ENCODE assay signal across 36 cellular contexts in genomic region chr9:112375361-112375760, GRCh38. TPM values are rescaled to one million over a fixed set of nuclear protein-coding genes. Genes with fewer than 3 reads are reported as not detected.
DNase-seq lines count a peak whose midpoint lies in the region; ATAC-seq, FAIRE-seq and TF ChIP-seq lines count a peak whose summit lies in the region.
"Had no signal": no experiment of that assay in that cellular context is flagged by ENCODE, and none has a peak within 500 bp of the region (broad histone marks: within the 10 kb centered on the region; RNA-seq: fewer than 3 reads in every experiment).

No MANE protein-coding gene starts in this region.

- DNase-seq in activated naive CD8-positive, alpha-beta T cell treated with anti-CD3 and anti-CD28 coated beads, Interleukin-2, amount 50 U/mL, for 24 hours = no peak
- no peak for DNase-seq in activated naive CD8-positive, alpha-beta T cell treated with anti-CD3 and anti-CD28 coated beads for 36 hours
- DNase-seq in HepG2 (ENCODE audit: low spot score) = no peak
- no peak for DNase-seq in right lobe of liver
- DNase-seq in endodermal cell = peak; percentile 14
- peak; percentile 70 for DNase-seq in osteocyte (ENCODE audit: extremely low spot score, unreplicated experiment)
- no peak for DNase-seq in AML-193 (lab: John Stamatoyannopoulos, UW)
- DNase-seq: 8988T; ACHN; BE2C; C1 segment of cervical spinal cord; Caco-2; Calu3; CD4-positive, alpha-beta memory T cell; CD4-positive, alpha-beta T cell; CD4-positive, CD25-positive, alpha-beta regulatory T cell; CD8-positive, alpha-beta memory T cell; CD8-positive, alpha-beta T cell; COR-L47; DMS 273 treated with DMSO at 0.1 percent for 48 hours; DMS153; DMS53; DMS79; DMS79 treated with DMSO at 0.1 percent for 48 hours; DND-41; EL had no signal

- H3K9me3 ChIP-seq in HepG2 (ENCODE audit: low read length) (0 out of 2 replicates have a peak, but pooled peaks cover under 1% of the 10 kb centered on the region), right lobe of liver (no peaks in the 10 kb centered on the region), endodermal cell (ENCODE audit: control insufficient read depth, low read length) (no peaks in the 10 kb centered on the region)
- H3K9me3 ChIP-seq: BE2C had no signal

- H3K9ac ChIP-seq in HepG2 (ENCODE audit: insufficient read depth, low read depth, low read length) (no peak overlapping the region), endodermal cell (ENCODE audit: extremely low read depth, low read length, poor library complexity, severe bottlenecking) (no peak overlapping the region)
- H3K9ac ChIP-seq: BLaER1; BLaER1 treated with 17β-estradiol and CSF1 and Interleukin-3, amounts not matched to agents 10 nM and 100 nM had no signal

- WGBS in HepG2 (ENCODE audit: low lambda C conversion rate) = 86% methylated on average over 4 of the region's 5 CpGs
- 89% methylated on average over 3 of the region's 5 CpGs for WGBS in right lobe of liver (ENCODE audit: insufficient coverage, low coverage, low lambda C conversion rate, missing lambda C conversion rate)
- 86 to 94% methylated on average over 3 to 5 of the region's 5 CpGs for WGBS in endodermal cell (ENCODE audit: insufficient coverage in 1 of 2, insufficient read length in 1 of 2), 2 experiments

- H3K36me3 ChIP-seq in HepG2 (replicated peaks in 1 of 2; ENCODE audit: control insufficient read depth in 1 of 2, insufficient read depth in 2 of 2, low read length in 2 of 2) (no peaks in the 10 kb centered on the region; a peak in 1 of 5 replicates), right lobe of liver (no peaks in the 10 kb centered on the region), endodermal cell (ENCODE audit: control insufficient read depth, insufficient read depth, low read length) (no peaks in the 10 kb centered on the region)
- H3K36me3 ChIP-seq: BE2C had no signal

- no peak overlapping the region for H3K4me3 Mint-ChIP-seq in activated naive CD8-positive, alpha-beta T cell treated with anti-CD3 and anti-CD28 coated beads, Interleukin-2, amount 50 U/mL, for 24 hours
- no peak overlapping the region for H3K4me3 Mint-ChIP-seq in activated naive CD8-positive, alpha-beta T cell treated with anti-CD3 and anti-CD28 coated beads for 36 hours
- H3K4me3 Mint-ChIP-seq in endodermal cell (no peak overlapping the region), osteocyte (ENCODE audit: unreplicated experiment) (no peak overlapping the region)
- H3K4me3 Mint-ChIP-seq: B cell; CD14-positive monocyte; CD4-positive, alpha-beta memory T cell; CD4-positive, alpha-beta T cell; CD4-positive, CD25-positive, alpha-beta regulatory T cell; CD8-positive, alpha-beta memory T cell; CD8-positive, alpha-beta T cell had no signal

- H3K27me3 ChIP-seq in HepG2 (ENCODE audit: control insufficient read depth in 1 of 2, insufficient read depth in 2 of 2, low read length in 2 of 2) (no peaks in the 10 kb centered on the region; a peak in 1 of 5 replicates), right lobe of liver (no peaks in the 10 kb centered on the region), endodermal cell (ENCODE audit: control insufficient read depth, insufficient read depth, low read length, poor library complexity, severe bottlenecking) (no peaks in the 10 kb centered on the region)
- H3K27me3 ChIP-seq: BE2C; BLaER1; BLaER1 treated with 17β-estradiol and CSF1 and Interleukin-3, amounts not matched to agents 10 nM and 100 nM had no signal

- peaks cover 28% of the 10 kb centered on the region for H3K4me1 Mint-ChIP-seq in activated naive CD8-positive, alpha-beta T cell treated with anti-CD3 and anti-CD28 coated beads, Interleukin-2, amount 50 U/mL, for 24 hours
- H3K4me1 Mint-ChIP-seq in activated naive CD8-positive, alpha-beta T cell treated with anti-CD3 and anti-CD28 coated beads for 36 hours = peaks cover 21% of the 10 kb centered on the region
- peaks cover 17% of the 10 kb centered on the region for H3K4me1 Mint-ChIP-seq in endodermal cell
- peaks cover 18% of the 10 kb centered on the region for H3K4me1 Mint-ChIP-seq in osteocyte (ENCODE audit: unreplicated experiment)

- ATAC-seq in activated naive CD8-positive, alpha-beta T cell treated with anti-CD3 and anti-CD28 coated beads, Interleukin-2, amount 50 U/mL, for 24 hours = no peak
- no peak for ATAC-seq in HepG2
- no peak for ATAC-seq in right lobe of liver
- ATAC-seq in GM21825 (IDR thresholded peaks at IDR 0.05; ENCODE audit: unreplicated experiment) = no peak
- ATAC-seq: A549; CD8-positive, alpha-beta T cell had no signal

- H3K4me2 ChIP-seq in HepG2 (ENCODE audit: low read depth, low read length) = peak overlapping the region; percentile 40
- H3K4me2 ChIP-seq: A549; BLaER1; BLaER1 treated with 17β-estradiol and CSF1 and Interleukin-3, amounts not matched to agents 10 nM and 100 nM had no signal

- H3K27me3 Mint-ChIP-seq in activated naive CD8-positive, alpha-beta T cell treated with anti-CD3 and anti-CD28 coated beads, Interleukin-2, amount 50 U/mL, for 24 hours = no peaks in the 10 kb centered on the region
- H3K27me3 Mint-ChIP-seq in activated naive CD8-positive, alpha-beta T cell treated with anti-CD3 and anti-CD28 coated beads for 36 hours = no peaks in the 10 kb centered on the region
- H3K27me3 Mint-ChIP-seq in endodermal cell (ENCODE audit: insufficient read depth) = no peaks in the 10 kb centered on the region
- no peaks in the 10 kb centered on the region for H3K27me3 Mint-ChIP-seq in osteocyte (ENCODE audit: unreplicated experiment)
- H3K27me3 Mint-ChIP-seq: B cell; CD4-positive, alpha-beta memory T cell; CD4-positive, alpha-beta T cell; CD4-positive, CD25-positive, alpha-beta regulatory T cell; CD8-positive, alpha-beta memory T cell had no signal

- H3K4me1 ChIP-seq in HepG2 (ENCODE audit: insufficient read depth, low read length) (peaks cover 52% of the 10 kb centered on the region), right lobe of liver (peaks cover 0 to 15% (median 7%) of the 10 kb centered on the region in 4 donors), endodermal cell (ENCODE audit: control insufficient read depth, insufficient read depth, low read length) (no peaks in the 10 kb centered on the region)
- H3K4me1 ChIP-seq: BE2C had no signal

- FAIRE-seq in HepG2 (lab: Jason Lieb, UNC) = no peak
- FAIRE-seq: A204.1, A549, D721Med had no signal

- TF ChIP-seq RAD21 in HepG2 (CRISPR knock-in tag; IDR thresholded peaks at IDR 0.05) = no peak

- no peaks in the 10 kb centered on the region; the same call in 1 of the 2 replicates for H4K20me1 ChIP-seq in HepG2 (ENCODE audit: insufficient read depth, low read length)
- H4K20me1 ChIP-seq: BLaER1; BLaER1 treated with 17β-estradiol and CSF1 and Interleukin-3, amounts not matched to agents 10 nM and 100 nM had no signal

- no peak for TF ChIP-seq EP300 in HepG2 (IDR thresholded peaks at IDR 0.05; ENCODE audit: low read depth in 2 of 2, low read length in 2 of 2)
- no peak for TF ChIP-seq EP300 in HepG2 (CRISPR knock-in tag; IDR thresholded peaks at IDR 0.05; ENCODE audit: borderline replicate concordance)

- no peak overlapping the region for H3K27ac ChIP-seq in HepG2 (ENCODE audit: extremely low read length, insufficient read depth, low read length)
- no peak overlapping the region for H3K27ac ChIP-seq in right lobe of liver
- H3K27ac ChIP-seq in endodermal cell (ENCODE audit: low read depth, low read length) = no peak overlapping the region
- H3K27ac ChIP-seq: 22Rv1; A549; BLaER1; BLaER1 treated with 17β-estradiol and CSF1 and Interleukin-3, amounts not matched to agents 10 nM and 100 nM; C4-2B had no signal

- no TSS peak for BruUV-seq in HepG2 (replicated peaks; lab: Mats Ljungman, UMichigan)

- TF ChIP-seq POLR2A in HepG2 (IDR thresholded peaks at IDR 0.05; ENCODE audit: insufficient read depth in 1 of 2, low read depth in 2 of 2, low read length in 2 of 2) (no peak), right lobe of liver (IDR thresholded peaks at IDR 0.05) (no peak)

- in situ Hi-C loops in HepG2 (cut with HindIII; ENCODE audit: extremely low pct_ligation_motif_present, low pct_unique_long_range_greater_than_20kb) = no loop called here

- TF ChIP-seq CTCF in HepG2 (CRISPR knock-in tag; IDR thresholded peaks at IDR 0.05) = no peak
- TF ChIP-seq CTCF in right lobe of liver (IDR thresholded peaks at IDR 0.05) = no peak
- no peak for TF ChIP-seq CTCF in endodermal cell (conservative IDR thresholded peaks at IDR 0.05)
- no peak for TF ChIP-seq CTCF in osteocyte (IDR thresholded peaks at IDR 0.05)

- H3K79me2 ChIP-seq in HepG2 (ENCODE audit: insufficient read depth, low read length) = peaks cover 44% of the 10 kb centered on the region

- CTCF ChIA-PET in HepG2 (lab: Yijun Ruan, JAX; ENCODE audit: low intra/inter-chr PET ratio, low total read pairs) = no interaction called here

- POLR2A ChIA-PET in HepG2 (lab: Yijun Ruan, JAX) = no interaction called here

- intact Hi-C loops in HepG2 (cut with micrococcal nuclease; ENCODE audit: unreplicated experiment) = no loop called here
- intact Hi-C loops in right lobe of liver (cut with DNase I) = no loop called here

- peak overlapping the region; percentile 21 for H3K27ac Mint-ChIP-seq in activated naive CD8-positive, alpha-beta T cell treated with anti-CD3 and anti-CD28 coated beads, Interleukin-2, amount 50 U/mL, for 24 hours
- H3K27ac Mint-ChIP-seq in activated naive CD8-positive, alpha-beta T cell treated with anti-CD3 and anti-CD28 coated beads for 36 hours = no peak overlapping the region
- H3K27ac Mint-ChIP-seq in endodermal cell = no peak overlapping the region
- H3K27ac Mint-ChIP-seq in osteocyte (ENCODE audit: unreplicated experiment) = no peak overlapping the region
- H3K27ac Mint-ChIP-seq: B cell; CD14-positive monocyte; CD4-positive, alpha-beta memory T cell; CD4-positive, alpha-beta T cell; CD8-positive, alpha-beta T cell had no signal

- H3K4me3 ChIP-seq in HepG2 (replicated peaks in 1 of 3; ENCODE audit: insufficient read depth in 1 of 3, low read depth in 2 of 3, low read length in 3 of 3) (no peak overlapping the region), right lobe of liver (no peak overlapping the region), endodermal cell (ENCODE audit: low read length) (no peak overlapping the region)
- H3K4me3 ChIP-seq: A549; BLaER1; BLaER1 treated with 17β-estradiol and CSF1 and Interleukin-3, amounts not matched to agents 10 nM and 100 nM had no signal

- H2AFZ ChIP-seq in HepG2 (ENCODE audit: low read length) = no peak overlapping the region

- H3K36me3 Mint-ChIP-seq in activated naive CD8-positive, alpha-beta T cell treated with anti-CD3 and anti-CD28 coated beads, Interleukin-2, amount 50 U/mL, for 24 hours (ENCODE audit: low read depth) = peaks cover 4% of the 10 kb centered on the region
- H3K36me3 Mint-ChIP-seq in activated naive CD8-positive, alpha-beta T cell treated with anti-CD3 and anti-CD28 coated beads for 36 hours = peaks cover 19% of the 10 kb centered on the region
- no peaks in the 10 kb centered on the region for H3K36me3 Mint-ChIP-seq in endodermal cell (ENCODE audit: low read depth)
- no peaks in the 10 kb centered on the region for H3K36me3 Mint-ChIP-seq in osteocyte (ENCODE audit: unreplicated experiment)

- peaks cover 8% of the 10 kb centered on the region for H3K9me3 Mint-ChIP-seq in activated naive CD8-positive, alpha-beta T cell treated with anti-CD3 and anti-CD28 coated beads, Interleukin-2, amount 50 U/mL, for 24 hours
- H3K9me3 Mint-ChIP-seq in activated naive CD8-positive, alpha-beta T cell treated with anti-CD3 and anti-CD28 coated beads for 36 hours = peaks cover 5% of the 10 kb centered on the region
- H3K9me3 Mint-ChIP-seq in endodermal cell (no peaks in the 10 kb centered on the region), osteocyte (ENCODE audit: unreplicated experiment) (no peaks in the 10 kb centered on the region)
- H3K9me3 Mint-ChIP-seq: CD8-positive, alpha-beta T cell had no signal

RNA-seq across cellular contexts. Expression of gene HSDL2, which starts 4.5 kb away (rescaled TPM):
- 10 to 100 TPM; 21.4 to 22.3 TPM for total RNA-seq in activated naive CD8-positive, alpha-beta T cell treated with anti-CD3 and anti-CD28 coated beads for 36 hours
- 55.3 and 76.3 TPM in 2 replicates for total RNA-seq in HepG2 (2016; rRNA removed; fragmentation: Illumina TruSeq; extraction: Trizol)
- total RNA-seq in HepG2 (2016; cell fraction: cytosol; rRNA removed; fragmentation: Illumina TruSeq; extraction: Trizol; ENCODE audit: low read depth) = 26.8 and 28.8 TPM in 2 replicates
- 57.7 and 86.7 TPM in 2 replicates for total RNA-seq in HepG2 (2016; cell fraction: insoluble cytoplasmic fraction; rRNA removed; fragmentation: Illumina TruSeq; extraction: Trizol)
- 36.5 and 40.1 TPM in 2 replicates for total RNA-seq in HepG2 (2016; cell fraction: membrane; rRNA removed; fragmentation: Illumina TruSeq; extraction: Trizol)
- 32.2 and 40.4 TPM in 2 replicates for total RNA-seq in HepG2 (2016; cell fraction: nucleus; rRNA removed; fragmentation: Illumina TruSeq; extraction: Trizol)
- polyA plus RNA-seq in HepG2 (2011; rRNA removed) = 57.7 and 80.2 TPM in 2 replicates
- polyA plus RNA-seq in HepG2 (2011; cell fraction: cytosol; rRNA removed) = 36.9 and 43.5 TPM in 2 replicates
- polyA plus RNA-seq in HepG2 (2011; cell fraction: nucleus; rRNA removed) = 22.2 and 23.4 TPM in 2 replicates
- 47.7 and 65.1 TPM in 2 replicates for polyA plus RNA-seq in HepG2 (2012)
- 18.6 and 21.0 TPM in 2 replicates for polyA plus RNA-seq in HepG2 (2016; cell fraction: cytosol; fragmentation: Illumina TruSeq; extraction: Trizol; ENCODE audit: low read depth)
- polyA plus RNA-seq in HepG2 (2016; cell fraction: insoluble cytoplasmic fraction; fragmentation: Illumina TruSeq; extraction: Trizol; ENCODE audit: low read depth) = 69.6 and 82.4 TPM in 2 replicates
- 26.5 and 28.6 TPM in 2 replicates for polyA plus RNA-seq in HepG2 (2016; cell fraction: membrane; fragmentation: Illumina TruSeq; extraction: Trizol; ENCODE audit: low read depth)
- polyA plus RNA-seq in HepG2 (2016; cell fraction: nucleus; fragmentation: Illumina TruSeq; extraction: Trizol; ENCODE audit: insufficient read depth, low read depth) = 38.5 and 39.3 TPM in 2 replicates
- 28.6 and 43.8 TPM in 2 replicates for polyA minus RNA-seq in HepG2 (2011; rRNA and poly(A)+ RNA removed; ENCODE audit: low replicate concordance)
- polyA minus RNA-seq in HepG2 (2011; cell fraction: cytosol; rRNA and poly(A)+ RNA removed) = 58.9 and 62.7 TPM in 2 replicates
- polyA minus RNA-seq in HepG2 (2011; cell fraction: nucleus; rRNA and poly(A)+ RNA removed) = 66.0 and 70.4 TPM in 2 replicates
- 10 to 100 TPM; 65.8 to 96.8 (median 79.8) TPM for total RNA-seq in right lobe of liver
- total RNA-seq in endodermal cell = 10 to 100 TPM; 22.5 to 29.1 TPM
- polyA plus RNA-seq in endodermal cell (2013, experiment 1 of 2) = 29.8 TPM
- 25.9 TPM for polyA plus RNA-seq in endodermal cell (2013, experiment 2 of 2)
- 19.0 and 20.1 TPM in 2 replicates for total RNA-seq in osteocyte

RNA-seq across cellular contexts. Expression of gene PTBP3, which starts 41.9 kb away (rescaled TPM):
- total RNA-seq in activated naive CD8-positive, alpha-beta T cell treated with anti-CD3 and anti-CD28 coated beads for 36 hours = 100 to 1,000 TPM; 116 to 118 TPM
- total RNA-seq in HepG2 (2016; rRNA removed; fragmentation: Illumina TruSeq; extraction: Trizol) = 52.8 and 79.5 TPM in 2 replicates
- 116 and 122 TPM in 2 replicates for total RNA-seq in HepG2 (2016; cell fraction: cytosol; rRNA removed; fragmentation: Illumina TruSeq; extraction: Trizol; ENCODE audit: low read depth)
- total RNA-seq in HepG2 (2016; cell fraction: insoluble cytoplasmic fraction; rRNA removed; fragmentation: Illumina TruSeq; extraction: Trizol) = 55.6 and 78.0 TPM in 2 replicates
- 44.6 and 47.8 TPM in 2 replicates for total RNA-seq in HepG2 (2016; cell fraction: membrane; rRNA removed; fragmentation: Illumina TruSeq; extraction: Trizol)
- total RNA-seq in HepG2 (2016; cell fraction: nucleus; rRNA removed; fragmentation: Illumina TruSeq; extraction: Trizol) = 33.0 and 35.9 TPM in 2 replicates
- 35.6 and 61.1 TPM in 2 replicates for polyA plus RNA-seq in HepG2 (2011; rRNA removed)
- polyA plus RNA-seq in HepG2 (2011; cell fraction: cytosol; rRNA removed) = 23.4 and 43.1 TPM in 2 replicates
- polyA plus RNA-seq in HepG2 (2011; cell fraction: nucleus; rRNA removed) = 33.0 and 38.2 TPM in 2 replicates
- 20.2 and 22.4 TPM in 2 replicates for polyA plus RNA-seq in HepG2 (2012)
- polyA plus RNA-seq in HepG2 (2016; cell fraction: cytosol; fragmentation: Illumina TruSeq; extraction: Trizol; ENCODE audit: low read depth) = 2.3 and 2.6 TPM in 2 replicates
- polyA plus RNA-seq in HepG2 (2016; cell fraction: insoluble cytoplasmic fraction; fragmentation: Illumina TruSeq; extraction: Trizol; ENCODE audit: low read depth) = 67.1 and 71.0 TPM in 2 replicates
- polyA plus RNA-seq in HepG2 (2016; cell fraction: membrane; fragmentation: Illumina TruSeq; extraction: Trizol; ENCODE audit: low read depth) = 10.9 and 11.4 TPM in 2 replicates
- polyA plus RNA-seq in HepG2 (2016; cell fraction: nucleus; fragmentation: Illumina TruSeq; extraction: Trizol; ENCODE audit: insufficient read depth, low read depth) = 30.4 TPM in 2 replicates
- polyA minus RNA-seq in HepG2 (2011; rRNA and poly(A)+ RNA removed; ENCODE audit: low replicate concordance) = 104 and 144 TPM in 2 replicates
- 55.4 and 66.1 TPM in 2 replicates for polyA minus RNA-seq in HepG2 (2011; cell fraction: cytosol; rRNA and poly(A)+ RNA removed)
- 44.7 and 50.8 TPM in 2 replicates for polyA minus RNA-seq in HepG2 (2011; cell fraction: nucleus; rRNA and poly(A)+ RNA removed)
- 10 to 100 TPM; 16.3 to 29.9 (median 19.3) TPM for total RNA-seq in right lobe of liver
- total RNA-seq in endodermal cell = 10 to 100 TPM; 83.3 to 94.8 TPM
- polyA plus RNA-seq in endodermal cell (2013, experiment 1 of 2) = 33.7 TPM
- polyA plus RNA-seq in endodermal cell (2013, experiment 2 of 2) = 36.1 TPM
- total RNA-seq in osteocyte = 47.6 and 58.9 TPM in 2 replicates

Comparison
In these comparisons a context has a peak if more than half of its experiments do, and no peak if none do; other contexts are left out.
1. DNase-seq: peak in endodermal cell (single experiment) and osteocyte (single experiment); none in activated naive CD8-positive, alpha-beta T cell treated with anti-CD3 and anti-CD28 coated beads, Interleukin-2, amount 50 U/mL, for 24 hours (single experiment), activated naive CD8-positive, alpha-beta T cell treated with anti-CD3 and anti-CD28 coated beads for 36 hours (single experiment), HepG2 (single experiment), right lobe of liver (0 of 3) and AML-193 (0 of 2).